1 cellular context compared by ENCODE assay signal in genomic region chr11:78418584-78419211, GRCh38.
TF ChIP-seq lines count a peak whose summit lies in the region.

No MANE protein-coding gene starts in this region.

TF ChIP-seq in GM12878, 131 proteins besides CTCF, POLR2A, EP300 and RAD21:
- TF ChIP-seq E4F1 (IDR thresholded peaks at IDR 0.05; ENCODE audit: borderline replicate concordance, partially characterized antibody) = no peak
- no peak for TF ChIP-seq ATF2 (IDR thresholded peaks at IDR 0.05; ENCODE audit: low read length)
- TF ChIP-seq NBN (IDR thresholded peaks at IDR 0.05) = no peak
- no peak for TF ChIP-seq NRF1 (conservative IDR thresholded peaks at IDR 0.05; ENCODE audit: low read depth, low read length)
- TF ChIP-seq GATAD2B (conservative IDR thresholded peaks at IDR 0.05; ENCODE audit: low read depth) = no peak
- no peak for TF ChIP-seq EED (IDR thresholded peaks at IDR 0.05; ENCODE audit: low read depth)
- no peak for TF ChIP-seq ZBTB40 (IDR thresholded peaks at IDR 0.05; ENCODE audit: borderline replicate concordance)
- no peak for TF ChIP-seq CREB1 (IDR thresholded peaks at IDR 0.05; ENCODE audit: low read depth)
- no peak for TF ChIP-seq MYC (IDR thresholded peaks at IDR 0.05; ENCODE audit: insufficient read depth, insufficient read length, insufficient replicate concordance, low read length, severe bottlenecking)
- no peak for TF ChIP-seq PKNOX1 (IDR thresholded peaks at IDR 0.05)
- no peak for TF ChIP-seq CBX3 (IDR thresholded peaks at IDR 0.05; ENCODE audit: borderline replicate concordance, low read depth)
- TF ChIP-seq RUNX3 (IDR thresholded peaks at IDR 0.05; ENCODE audit: low read length) = no peak
- no peak for TF ChIP-seq ZNF622 (IDR thresholded peaks at IDR 0.05)
- TF ChIP-seq SUPT20H (IDR thresholded peaks at IDR 0.05; ENCODE audit: borderline replicate concordance, control insufficient read depth, low read depth, low read length) = no peak
- TF ChIP-seq BMI1 (IDR thresholded peaks at IDR 0.05; ENCODE audit: borderline replicate concordance) = no peak
- no peak for TF ChIP-seq JUND (IDR thresholded peaks at IDR 0.05; ENCODE audit: low read depth, low read length)
- no peak for TF ChIP-seq ELK1 (IDR thresholded peaks at IDR 0.05; ENCODE audit: low read depth, low read length)
- no peak for TF ChIP-seq HDAC2 (IDR thresholded peaks at IDR 0.05)
- TF ChIP-seq TCF3 (IDR thresholded peaks at IDR 0.05; ENCODE audit: borderline replicate concordance, insufficient read depth, low read depth, low read length) = no peak
